9 cellular contexts compared by ENCODE assay signal in the genomic region with DNA sequence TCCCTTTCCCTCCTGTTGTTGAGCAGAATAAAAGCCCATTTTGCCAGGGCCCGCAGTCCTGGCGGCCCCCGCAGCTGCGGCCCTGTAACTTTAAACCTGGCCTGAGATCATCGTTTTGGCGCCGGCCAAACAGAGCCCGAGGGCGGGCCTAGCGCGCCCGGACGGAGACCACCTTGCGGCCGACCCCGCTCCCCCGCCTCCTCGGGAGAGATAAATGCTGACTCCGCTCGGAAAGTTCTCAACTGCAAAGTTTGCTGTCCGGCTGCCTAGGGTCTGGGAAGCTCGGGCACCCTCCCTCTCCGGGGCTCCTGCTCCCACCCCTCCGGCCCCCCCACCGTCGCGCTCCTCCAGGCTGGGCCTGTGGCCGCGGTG. TPM values are rescaled to one million over a fixed set of nuclear protein-coding genes. Genes with fewer than 3 reads are reported as not detected.
DNase-seq lines count a peak whose midpoint lies in the region; ATAC-seq lines count a peak whose summit lies in the region.
"Had no signal": no experiment of that assay in that cellular context is flagged by ENCODE, and none has a peak within 500 bp of the region (broad histone marks: within the 10 kb centered on the region; RNA-seq: fewer than 3 reads in every experiment).

A gene with protein sequence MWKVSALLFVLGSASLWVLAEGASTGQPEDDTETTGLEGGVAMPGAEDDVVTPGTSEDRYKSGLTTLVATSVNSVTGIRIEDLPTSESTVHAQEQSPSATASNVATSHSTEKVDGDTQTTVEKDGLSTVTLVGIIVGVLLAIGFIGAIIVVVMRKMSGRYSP (plus strand): TSS at position 241 of the 372 bp plus-strand sequence. CDS start 202 bp downstream, outside the sequence.

- peaks cover 32% of the 10 kb centered on the region for H3K4me1 ChIP-seq in iPS-20b (ENCODE audit: insufficient read depth, low read length)

- H3K36me3 Mint-ChIP-seq in activated CD4-positive, alpha-beta memory T cell treated with anti-CD3 and anti-CD28 coated beads, Interleukin-2, amount 10 ng/mL, durations not matched to agents 7 days and 5 days (ENCODE audit: low read depth), result no peaks in the 10 kb centered on the region

- peak within 1 kb of the TSS; percentile 32 for H3K27ac ChIP-seq in cingulate gyrus (ENCODE audit: low read depth, low read length)
- peak within 1 kb of the TSS; percentile 56 for H3K27ac ChIP-seq in iPS-20b (ENCODE audit: low read length)

- CTCF ChIA-PET in activated CD4-positive, alpha-beta memory T cell treated with anti-CD3 and anti-CD28 coated beads, Interleukin-2, amount 10 ng/mL, durations not matched to agents 7 days and 5 days (lab: Charles Lee), result no interaction called here

- peak within 1 kb of the TSS; percentile 96 for H3K4me3 ChIP-seq in H7 (ENCODE audit: insufficient read depth, low read depth, low read length)
- H3K4me3 ChIP-seq in iPS-20b (ENCODE audit: low read length), result peak within 1 kb of the TSS; percentile 94

- peak within 1 kb of the TSS; percentile 86 for H3K9ac ChIP-seq in iPS-20b (ENCODE audit: low read depth, low read length)

- no peaks in the 10 kb centered on the region for H3K9me3 Mint-ChIP-seq in activated CD4-positive, alpha-beta memory T cell treated with anti-CD3 and anti-CD28 coated beads, Interleukin-2, amount 10 ng/mL, durations not matched to agents 7 days and 5 days

- peak; percentile 94 for DNase-seq in H7
- peak; percentile 79 for DNase-seq in sciatic nerve (ENCODE audit: low spot score)
- no peak for DNase-seq in HT-29 (ENCODE audit: low spot score)
- no peak for DNase-seq in activated CD4-positive, alpha-beta memory T cell treated with anti-CD3 and anti-CD28 coated beads, Interleukin-2, amount 10 ng/mL, durations not matched to agents 7 days and 5 days
- DNase-seq: activated effector memory CD4-positive, alpha-beta T cell treated with anti-CD3 and anti-CD28 coated beads, Interleukin-2, amount 50 U/mL, for 16 hours had no signal

- 0 out of 2 replicates have a peak, but pooled peaks cover 2% of the 10 kb centered on the region for H3K27me3 ChIP-seq in H7 (ENCODE audit: control insufficient read depth, insufficient read depth, low read length)
- peaks cover 20% of the 10 kb centered on the region; the same call in 1 of the 2 replicates for H3K27me3 ChIP-seq in iPS-20b (ENCODE audit: insufficient read depth, low read length)

- no peaks in the 10 kb centered on the region for H3K36me3 ChIP-seq in H7 (replicated peaks; ENCODE audit: control insufficient read depth, insufficient read depth, low read length)
- peaks cover 7% of the 10 kb centered on the region; the same call in 1 of the 2 replicates for H3K36me3 ChIP-seq in iPS-20b (ENCODE audit: insufficient read depth, low read depth, low read length)

- no peak within 1 kb of the TSS for H3K4me3 Mint-ChIP-seq in activated CD4-positive, alpha-beta memory T cell treated with anti-CD3 and anti-CD28 coated beads, Interleukin-2, amount 10 ng/mL, durations not matched to agents 7 days and 5 days

- peak; percentile 89 for ATAC-seq in sciatic nerve
- ATAC-seq in GM18907 (IDR thresholded peaks at IDR 0.05; ENCODE audit: unreplicated experiment), result no peak
- no peak for ATAC-seq in GM18511 (IDR thresholded peaks at IDR 0.05; ENCODE audit: unreplicated experiment)

- no peak within 1 kb of the TSS for H3K27ac Mint-ChIP-seq in activated CD4-positive, alpha-beta memory T cell treated with anti-CD3 and anti-CD28 coated beads, Interleukin-2, amount 10 ng/mL, durations not matched to agents 7 days and 5 days

- intact Hi-C loops in sciatic nerve (cut with DNase I), result no loop called here

- no peaks in the 10 kb centered on the region for H3K9me3 ChIP-seq in iPS-20b (ENCODE audit: insufficient read depth, low read depth, low read length)

- POLR2A ChIA-PET in activated CD4-positive, alpha-beta memory T cell treated with anti-CD3 and anti-CD28 coated beads, Interleukin-2, amount 10 ng/mL, durations not matched to agents 7 days and 5 days (lab: Charles Lee), result no interaction called here

- H3K27me3 Mint-ChIP-seq in activated CD4-positive, alpha-beta memory T cell treated with anti-CD3 and anti-CD28 coated beads, Interleukin-2, amount 10 ng/mL, durations not matched to agents 7 days and 5 days, result peaks cover 49% of the 10 kb centered on the region

- H3K4me1 Mint-ChIP-seq in activated CD4-positive, alpha-beta memory T cell treated with anti-CD3 and anti-CD28 coated beads, Interleukin-2, amount 10 ng/mL, durations not matched to agents 7 days and 5 days, result no peaks in the 10 kb centered on the region

RNA-seq across cellular contexts. Expression of the gene that starts here (rescaled TPM):
- total RNA-seq in H7 (2014; rRNA removed; shearing (Covaris generic)), result 103 and 108 TPM in 2 replicates
- 22.7 TPM for total RNA-seq in sciatic nerve
- not detected in 2 replicates for total RNA-seq in HT-29 (2014; rRNA removed; shearing (Covaris generic))
- total RNA-seq in activated CD4-positive, alpha-beta memory T cell treated with anti-CD3 and anti-CD28 coated beads, Interleukin-2, amount 10 ng/mL, durations not matched to agents 7 days and 5 days, result not detected

Comparison
In these comparisons a context has a peak if more than half of its experiments do, and no peak if none do; other contexts are left out.
1. RNA of the gene that starts here (total RNA-seq): 103 to 108 TPM in H7 and 22.7 TPM in sciatic nerve (single experiment); not detected in HT-29 and not detected in activated CD4-positive, alpha-beta memory T cell treated with anti-CD3 and anti-CD28 coated beads, Interleukin-2, amount 10 ng/mL, durations not matched to agents 7 days and 5 days; every median in the first group is over 10 times any median in the second.
2. DNase-seq: peak in H7 (single experiment) and sciatic nerve (single experiment); none in HT-29 (single experiment) and activated CD4-positive, alpha-beta memory T cell treated with anti-CD3 and anti-CD28 coated beads, Interleukin-2, amount 10 ng/mL, durations not matched to agents 7 days and 5 days (single experiment).